ENCODE assay signal across 26 cellular contexts in the genomic region with DNA sequence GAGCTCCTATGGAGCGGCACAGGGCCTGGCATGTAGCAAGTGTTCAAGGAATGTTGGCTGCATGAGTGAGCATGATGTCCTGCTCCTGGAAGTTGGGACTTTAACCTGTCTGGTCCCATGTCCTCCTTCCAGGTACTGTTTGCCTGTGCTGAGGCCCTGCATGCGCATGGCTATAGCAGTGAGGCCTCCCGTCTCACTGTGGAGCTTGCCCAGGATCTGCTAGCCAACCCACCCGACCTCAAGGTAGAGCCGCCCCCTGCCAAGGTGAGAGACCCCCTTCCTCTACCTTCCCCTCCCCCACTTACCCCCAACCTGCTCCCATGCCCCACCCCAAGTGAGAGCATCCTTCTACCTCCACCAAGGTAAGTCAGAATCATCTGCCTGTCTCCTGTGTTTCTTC. TPM values are rescaled to one million over a fixed set of nuclear protein-coding genes. Genes with fewer than 3 reads are reported as not detected.
DNase-seq lines count a peak whose midpoint lies in the region; ATAC-seq and TF ChIP-seq lines count a peak whose summit lies in the region.
"Had no signal": no experiment of that assay in that cellular context is flagged by ENCODE, and none has a peak within 500 bp of the region (broad histone marks: within the 10 kb centered on the region; RNA-seq: fewer than 3 reads in every experiment).

No MANE protein-coding gene starts in this region.

- POLR2A ChIA-PET in CD4-positive, alpha-beta T cell (lab: Charles Lee): interaction anchor here (1.9 to 2.3 kb wide), 2 partner anchors 8 to 21 kb away, joined by 7 to 10 read pairs; a partner anchor contains a TSS

- TF ChIP-seq CTCF in CD4-positive, alpha-beta T cell (IDR thresholded peaks at IDR 0.05): no peak
- no peak for TF ChIP-seq CTCF in tibial nerve (IDR thresholded peaks at IDR 0.05)

- H3K27me3 ChIP-seq in CD4-positive, alpha-beta T cell (ENCODE audit: control insufficient read depth, insufficient read depth, low read length): no peaks in the 10 kb centered on the region
- no peaks in the 10 kb centered on the region for H3K27me3 ChIP-seq in tibial nerve
- H3K27me3 ChIP-seq: BE2C, MG63, SJSA1 had no signal

- H3K27ac Mint-ChIP-seq in activated T-cell treated with anti-CD3 and anti-CD28 coated beads, Interleukin-2, amount 50 U/mL, for 24 hours: peak overlapping the region; percentile 31
- H3K27ac Mint-ChIP-seq in CD4-positive, alpha-beta T cell: peak overlapping the region; percentile 47
- H3K27ac Mint-ChIP-seq in activated naive CD8-positive, alpha-beta T cell treated with anti-CD3 and anti-CD28 coated beads, Interleukin-2, amount 50 U/mL, for 24 hours: peak overlapping the region; percentile 7
- H3K27ac Mint-ChIP-seq: GM23338, HFFc6 had no signal

- H3K9me3 Mint-ChIP-seq in activated T-cell treated with anti-CD3 and anti-CD28 coated beads, Interleukin-2, amount 50 U/mL, for 24 hours: no peaks in the 10 kb centered on the region
- H3K9me3 Mint-ChIP-seq in activated T-cell treated with anti-CD3 and anti-CD28 coated beads, Interleukin-2, amount 50 U/mL, for 4 hours: no peaks in the 10 kb centered on the region
- no peaks in the 10 kb centered on the region for H3K9me3 Mint-ChIP-seq in CD4-positive, alpha-beta T cell
- no peaks in the 10 kb centered on the region for H3K9me3 Mint-ChIP-seq in activated naive CD8-positive, alpha-beta T cell treated with anti-CD3 and anti-CD28 coated beads, Interleukin-2, amount 50 U/mL, for 24 hours
- H3K9me3 Mint-ChIP-seq: GM23338, HFFc6 had no signal

- no peak for DNase-seq in activated T-cell treated with anti-CD3 and anti-CD28 coated beads, Interleukin-2, amount 50 U/mL, for 24 hours
- DNase-seq in activated T-cell treated with anti-CD3 and anti-CD28 coated beads, Interleukin-2, amount 50 U/mL, for 4 hours: no peak
- DNase-seq in CD4-positive, alpha-beta T cell: no peak
- no peak for DNase-seq in activated naive CD8-positive, alpha-beta T cell treated with anti-CD3 and anti-CD28 coated beads, Interleukin-2, amount 50 U/mL, for 24 hours
- DNase-seq in posterior vena cava (ENCODE audit: low spot score) (peak; percentile 66), tibial nerve (ENCODE audit: low spot score in 2 of 2) (no peak)
- no peak for DNase-seq in stimulated activated CD4-positive, alpha-beta T cell treated with anti-CD3 and anti-CD28 coated beads, Interleukin-4, amount 100 ng/mL, for 24 hours
- DNase-seq: 8988T, ACHN, BE2C, DMS153, DND-41, HFFc6, KG1, MG63, NCI-H1105 treated with DMSO at 0.1 percent for 48 hours, NCI-H146, NCI-H1930, NCI-H446, NCI-H524 treated with DMSO at 0.1 percent for 48 hours, NCI-H774 had no signal

- peaks cover 0 to 8% (median 0%) of the 10 kb centered on the region in 4 donors for H3K4me1 ChIP-seq in tibial nerve
- H3K4me1 ChIP-seq: BE2C, HAP-1, SJSA1 had no signal

- TF ChIP-seq EP300 in tibial nerve (IDR thresholded peaks at IDR 0.05): no peak

- TF ChIP-seq POLR2A in tibial nerve (IDR thresholded peaks at IDR 0.05): no peak

- peaks cover 18 to 100% (median 59%) of the 10 kb centered on the region in 3 donors for H3K36me3 ChIP-seq in tibial nerve

- intact Hi-C loops in CD4-positive, alpha-beta T cell (cut with DNase I, micrococcal nuclease): no loop called here
- intact Hi-C loops in posterior vena cava (cut with DNase I): no loop called here

- no peak overlapping the region for H3K4me3 Mint-ChIP-seq in activated T-cell treated with anti-CD3 and anti-CD28 coated beads, Interleukin-2, amount 50 U/mL, for 24 hours
- H3K4me3 Mint-ChIP-seq in activated T-cell treated with anti-CD3 and anti-CD28 coated beads, Interleukin-2, amount 50 U/mL, for 4 hours: no peak overlapping the region
- H3K4me3 Mint-ChIP-seq in CD4-positive, alpha-beta T cell: no peak overlapping the region
- no peak overlapping the region for H3K4me3 Mint-ChIP-seq in activated naive CD8-positive, alpha-beta T cell treated with anti-CD3 and anti-CD28 coated beads, Interleukin-2, amount 50 U/mL, for 24 hours
- H3K4me3 Mint-ChIP-seq: CD14-positive monocyte, GM23338, HFFc6 had no signal

- CTCF ChIA-PET in CD4-positive, alpha-beta T cell (lab: Charles Lee): no interaction called here

- H3K9me3 ChIP-seq in CD4-positive, alpha-beta T cell (ENCODE audit: control insufficient read depth, low read length): no peaks in the 10 kb centered on the region
- no peaks in the 10 kb centered on the region for H3K9me3 ChIP-seq in tibial nerve
- H3K9me3 ChIP-seq: BE2C, HAP-1, MG63, SJSA1 had no signal

- H3K36me3 Mint-ChIP-seq in activated T-cell treated with anti-CD3 and anti-CD28 coated beads, Interleukin-2, amount 50 U/mL, for 24 hours (ENCODE audit: low read depth): peaks cover 90% of the 10 kb centered on the region
- H3K36me3 Mint-ChIP-seq in activated T-cell treated with anti-CD3 and anti-CD28 coated beads, Interleukin-2, amount 50 U/mL, for 4 hours (ENCODE audit: insufficient read depth): peaks cover 44% of the 10 kb centered on the region
- H3K36me3 Mint-ChIP-seq in CD4-positive, alpha-beta T cell (ENCODE audit: low read depth): peaks cover 84% of the 10 kb centered on the region
- peaks cover 28% of the 10 kb centered on the region for H3K36me3 Mint-ChIP-seq in activated naive CD8-positive, alpha-beta T cell treated with anti-CD3 and anti-CD28 coated beads, Interleukin-2, amount 50 U/mL, for 24 hours (ENCODE audit: low read depth)

- H3K27me3 Mint-ChIP-seq in activated T-cell treated with anti-CD3 and anti-CD28 coated beads, Interleukin-2, amount 50 U/mL, for 24 hours: no peaks in the 10 kb centered on the region
- H3K27me3 Mint-ChIP-seq in activated T-cell treated with anti-CD3 and anti-CD28 coated beads, Interleukin-2, amount 50 U/mL, for 4 hours (ENCODE audit: low read depth): no peaks in the 10 kb centered on the region
- H3K27me3 Mint-ChIP-seq in CD4-positive, alpha-beta T cell: no peaks in the 10 kb centered on the region
- H3K27me3 Mint-ChIP-seq in activated naive CD8-positive, alpha-beta T cell treated with anti-CD3 and anti-CD28 coated beads, Interleukin-2, amount 50 U/mL, for 24 hours: no peaks in the 10 kb centered on the region

- no peak overlapping the region for H3K4me3 ChIP-seq in tibial nerve
- H3K4me3 ChIP-seq: GM23338, HAP-1, MG63, SJSA1 had no signal

- peaks cover 1% of the 10 kb centered on the region for H3K4me1 Mint-ChIP-seq in activated T-cell treated with anti-CD3 and anti-CD28 coated beads, Interleukin-2, amount 50 U/mL, for 24 hours (ENCODE audit: low read depth)
- H3K4me1 Mint-ChIP-seq in activated T-cell treated with anti-CD3 and anti-CD28 coated beads, Interleukin-2, amount 50 U/mL, for 4 hours (ENCODE audit: low read depth): peaks cover 2% of the 10 kb centered on the region
- H3K4me1 Mint-ChIP-seq in CD4-positive, alpha-beta T cell (ENCODE audit: low read depth): no peaks in the 10 kb centered on the region
- H3K4me1 Mint-ChIP-seq in activated naive CD8-positive, alpha-beta T cell treated with anti-CD3 and anti-CD28 coated beads, Interleukin-2, amount 50 U/mL, for 24 hours: no peaks in the 10 kb centered on the region
- H3K4me1 Mint-ChIP-seq: CD14-positive monocyte, GM23338 had no signal

- WGBS in tibial nerve, 2 donors: 92% methylated on average over 4 to 5 of the region's 5 CpGs

- no peak for ATAC-seq in activated T-cell treated with anti-CD3 and anti-CD28 coated beads, Interleukin-2, amount 50 U/mL, for 4 hours
- no peak for ATAC-seq in CD4-positive, alpha-beta T cell (ENCODE audit: poor library complexity)
- no peak for ATAC-seq in activated naive CD8-positive, alpha-beta T cell treated with anti-CD3 and anti-CD28 coated beads, Interleukin-2, amount 50 U/mL, for 24 hours
- ATAC-seq in HG02759 (IDR thresholded peaks at IDR 0.05; ENCODE audit: unreplicated experiment): no peak
- ATAC-seq: GM23338 had no signal

- no peak overlapping the region for H3K27ac ChIP-seq in CD4-positive, alpha-beta T cell (ENCODE audit: low read depth, low read length)
- H3K27ac ChIP-seq in tibial nerve: no peak overlapping the region
- H3K27ac ChIP-seq: SJSA1 had no signal

RNA-seq across cellular contexts. Expression of a gene that starts 8.1 kb away (rescaled TPM):
- total RNA-seq in activated T-cell treated with anti-CD3 and anti-CD28 coated beads, Interleukin-2, amount 50 U/mL, for 4 hours: 10 to 100 TPM; 31.3 to 41.2 (median 40.5) TPM
- 10 to 100 TPM; 66.4 to 70.7 TPM for total RNA-seq in CD4-positive, alpha-beta T cell
- total RNA-seq in posterior vena cava (10 to 100 TPM; 73.4 to 92.0 TPM), tibial nerve (100 to 1,000 TPM; 104 to 138 (median 121) TPM)

RNA-seq across cellular contexts. Expression of a gene that starts 11.6 kb away (rescaled TPM):
- 10 to 100 TPM; 34.7 to 35.9 (median 35.9) TPM for total RNA-seq in activated T-cell treated with anti-CD3 and anti-CD28 coated beads, Interleukin-2, amount 50 U/mL, for 4 hours
- 1 to 10 TPM; 6.3 to 6.8 TPM for total RNA-seq in CD4-positive, alpha-beta T cell
- total RNA-seq in posterior vena cava: 10 to 100 TPM; 15.1 to 18.8 TPM
- total RNA-seq in tibial nerve: 10 to 100 TPM in 3 of 4 donors, 1 to 10 TPM in 1; 8.2 to 33.0 (median 16.2) TPM

RNA-seq across cellular contexts. Expression of a gene that starts 17.9 kb away (rescaled TPM):
- total RNA-seq in activated T-cell treated with anti-CD3 and anti-CD28 coated beads, Interleukin-2, amount 50 U/mL, for 4 hours: 10 to 100 TPM; 51.1 to 67.1 (median 58.7) TPM
- 100 to 1,000 TPM; 121 to 135 TPM for total RNA-seq in CD4-positive, alpha-beta T cell
- total RNA-seq in posterior vena cava: 10 to 100 TPM; 23.4 to 24.4 TPM
- total RNA-seq in tibial nerve: 10 to 100 TPM; 44.8 to 99.3 (median 61.7) TPM

RNA-seq across cellular contexts. Expression of a gene that starts 49.3 kb away (rescaled TPM):
- total RNA-seq in activated T-cell treated with anti-CD3 and anti-CD28 coated beads, Interleukin-2, amount 50 U/mL, for 4 hours: 100 to 1,000 TPM; 101 to 109 (median 107) TPM
- 10 to 100 TPM; 52.0 to 54.2 TPM for total RNA-seq in CD4-positive, alpha-beta T cell
- total RNA-seq in posterior vena cava (10 to 100 TPM; 51.3 to 51.4 TPM), tibial nerve (10 to 100 TPM; 42.0 to 61.2 (median 43.3) TPM)
